Comparison of ENCODE assay signal across 12 cellular contexts in the genomic region with DNA sequence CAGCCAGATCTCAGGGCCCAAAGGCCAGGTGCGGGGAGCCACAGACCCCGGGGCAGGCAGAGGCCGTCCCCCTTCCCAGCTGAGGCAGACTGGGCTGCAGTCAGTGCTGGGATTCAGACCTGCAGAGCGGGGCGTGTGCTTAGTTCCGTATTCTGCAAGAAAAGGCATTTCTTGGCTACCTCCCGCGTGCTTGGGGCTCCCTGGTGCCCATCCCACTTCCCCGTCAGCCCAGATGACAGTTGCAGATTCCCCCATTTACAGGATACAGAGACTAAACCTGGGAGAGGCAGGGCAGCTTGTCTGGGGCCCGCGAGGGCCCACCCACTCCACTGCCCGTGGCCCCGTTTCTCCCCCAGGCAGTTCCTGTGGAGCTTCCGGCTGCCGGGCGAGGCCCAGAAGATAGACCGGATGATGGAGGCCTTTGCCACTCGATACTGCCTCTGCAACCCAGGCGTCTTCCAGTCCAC. TPM values are rescaled to one million over a fixed set of nuclear protein-coding genes. Genes with fewer than 3 reads are reported as not detected.
DNase-seq lines count a peak whose midpoint lies in the region; ATAC-seq, FAIRE-seq and TF ChIP-seq lines count a peak whose summit lies in the region.
"Had no signal": no experiment of that assay in that cellular context is flagged by ENCODE, and none has a peak within 500 bp of the region (broad histone marks: within the 10 kb centered on the region; RNA-seq: fewer than 3 reads in every experiment).

No MANE protein-coding gene starts in this region.

- no peak overlapping the region for H2BK15ac ChIP-seq in mesendoderm (replicated peaks; ENCODE audit: low read depth)

- H3K27ac Mint-ChIP-seq in activated CD8-positive, alpha-beta T cell treated with anti-CD3 and anti-CD28 coated beads for 36 hours, result peak overlapping the region; percentile 93
- H3K27ac Mint-ChIP-seq: H9 had no signal

- H2AFZ ChIP-seq in HepG2 (ENCODE audit: low read length), result no peak overlapping the region
- peak overlapping the region; percentile 38 for H2AFZ ChIP-seq in keratinocyte (ENCODE audit: control insufficient read depth, low read length)

- H4K20me1 ChIP-seq in HepG2 (ENCODE audit: insufficient read depth, low read length) (0 out of 2 replicates have a peak, but pooled peaks cover 2% of the 10 kb centered on the region), keratinocyte (ENCODE audit: control insufficient read depth, extremely low read depth, insufficient read depth, low read length) (no peaks in the 10 kb centered on the region)

- CTCF ChIA-PET in HepG2 (lab: Yijun Ruan, JAX; ENCODE audit: low intra/inter-chr PET ratio, low total read pairs), result no interaction called here
- CTCF ChIA-PET in activated CD8-positive, alpha-beta T cell treated with anti-CD3 and anti-CD28 coated beads for 36 hours (lab: Charles Lee), result interaction anchor here (0.6 to 2.6 kb wide), 7 partner anchors 9 to 62 kb away, joined by 3 to 18 read pairs (median 4); no protein-coding TSS in a partner anchor

- H4K5ac ChIP-seq in mesendoderm (ENCODE audit: low read length), result no peak overlapping the region

- POLR2A ChIA-PET in HepG2 (lab: Yijun Ruan, JAX), result no interaction called here
- POLR2A ChIA-PET in activated CD8-positive, alpha-beta T cell treated with anti-CD3 and anti-CD28 coated beads for 36 hours (lab: Charles Lee), result interaction anchor here (0.9 to 1.7 kb wide), 6 partner anchors 9 to 134 kb away, joined by 3 read pairs; partner anchors contain the start of genes CYTH4 and RAC2

- H3K36me3 ChIP-seq in right lobe of liver, result no peaks in the 10 kb centered on the region
- no peaks in the 10 kb centered on the region for H3K36me3 ChIP-seq in HepG2 (replicated peaks in 1 of 2; ENCODE audit: control insufficient read depth in 1 of 2, insufficient read depth in 2 of 2, low read length in 2 of 2)
- H3K36me3 ChIP-seq in keratinocyte (ENCODE audit: control insufficient read depth in 2 of 2, extremely low read depth in 1 of 2, insufficient read depth in 2 of 2, low read length in 2 of 2), result no peaks in the 10 kb centered on the region
- no peaks in the 10 kb centered on the region for H3K36me3 ChIP-seq in mesendoderm (ENCODE audit: control insufficient read depth, insufficient read depth, low read length)
- H3K36me3 ChIP-seq: thoracic aorta had no signal

- H3K27me3 ChIP-seq in right lobe of liver, result no peaks in the 10 kb centered on the region
- peaks cover 4 to 28% of the 10 kb centered on the region in 2 experiments; a peak in 3 of 5 replicates for H3K27me3 ChIP-seq in HepG2 (ENCODE audit: control insufficient read depth in 1 of 2, insufficient read depth in 2 of 2, low read length in 2 of 2)
- H3K27me3 ChIP-seq in keratinocyte (ENCODE audit: control insufficient read depth, extremely low read depth, insufficient read depth, low read length), result no peaks in the 10 kb centered on the region
- no peaks in the 10 kb centered on the region for H3K27me3 ChIP-seq in mesendoderm (ENCODE audit: insufficient read depth, low read length, poor library complexity)

- FAIRE-seq in HepG2 (lab: Jason Lieb, UNC) (no peak), keratinocyte (lab: Jason Lieb, UNC) (no peak)
- FAIRE-seq: small intestine had no signal

- peak overlapping the region; percentile 63 for H3K4me3 Mint-ChIP-seq in activated CD8-positive, alpha-beta T cell treated with anti-CD3 and anti-CD28 coated beads for 36 hours
- H3K4me3 Mint-ChIP-seq: H9 had no signal

- H3K9me3 Mint-ChIP-seq in activated CD8-positive, alpha-beta T cell treated with anti-CD3 and anti-CD28 coated beads for 36 hours, result no peaks in the 10 kb centered on the region
- H3K9me3 Mint-ChIP-seq: H9 had no signal

- no peak overlapping the region for H4K8ac ChIP-seq in mesendoderm (ENCODE audit: low read depth, low read length)

- H3K4me3 ChIP-seq in right lobe of liver, result no peak overlapping the region
- no peak overlapping the region for H3K4me3 ChIP-seq in HepG2 (replicated peaks in 1 of 3; ENCODE audit: insufficient read depth in 1 of 3, low read depth in 2 of 3, low read length in 3 of 3)
- no peak overlapping the region for H3K4me3 ChIP-seq in keratinocyte (ENCODE audit: control insufficient read depth in 2 of 3, extremely low read depth in 1 of 3, insufficient read depth in 2 of 3, low read depth in 1 of 3, low read length in 3 of 3)
- H3K4me3 ChIP-seq in mesendoderm (ENCODE audit: low read length), result no peak overlapping the region
- H3K4me3 ChIP-seq: thoracic aorta had no signal

- H3K23ac ChIP-seq in mesendoderm (ENCODE audit: low read length), result no peak overlapping the region

- no TSS peak for BruUV-seq in HepG2 (replicated peaks; lab: Mats Ljungman, UMichigan)

- no peak for TF ChIP-seq EP300 in HepG2 (IDR thresholded peaks at IDR 0.05; ENCODE audit: low read depth in 2 of 2, low read length in 2 of 2)
- TF ChIP-seq EP300 in HepG2 (CRISPR knock-in tag; IDR thresholded peaks at IDR 0.05; ENCODE audit: borderline replicate concordance), result no peak

- H3K9me3 ChIP-seq in right lobe of liver, result no peaks in the 10 kb centered on the region
- H3K9me3 ChIP-seq in HepG2 (ENCODE audit: low read length), result no peaks in the 10 kb centered on the region
- no peaks in the 10 kb centered on the region for H3K9me3 ChIP-seq in keratinocyte (ENCODE audit: control insufficient read depth, low read depth, low read length)
- H3K9me3 ChIP-seq: thoracic aorta had no signal

- no peak overlapping the region for H2BK5ac ChIP-seq in mesendoderm (ENCODE audit: low read length)

- dilution Hi-C loops in keratinocyte (cut with MboI; ENCODE audit: extremely low pct_ligation_motif_present, low sequenced_read_pairs), result no loop called here

- no peaks in the 10 kb centered on the region for H3K79me1 ChIP-seq in mesendoderm (ENCODE audit: low read length)

- TF ChIP-seq POLR2A in right lobe of liver (IDR thresholded peaks at IDR 0.05), result no peak
- TF ChIP-seq POLR2A in HepG2 (IDR thresholded peaks at IDR 0.05; ENCODE audit: insufficient read depth in 1 of 2, low read depth in 2 of 2, low read length in 2 of 2), result no peak

- H3K79me2 ChIP-seq in HepG2 (ENCODE audit: insufficient read depth, low read length), result no peaks in the 10 kb centered on the region
- no peaks in the 10 kb centered on the region for H3K79me2 ChIP-seq in keratinocyte (ENCODE audit: control insufficient read depth, insufficient read depth, low read length)
- H3K79me2 ChIP-seq in mesendoderm (ENCODE audit: control insufficient read depth, insufficient read depth, low read length), result no peaks in the 10 kb centered on the region

- H2BK120ac ChIP-seq in mesendoderm (ENCODE audit: low read depth, low read length), result no peak overlapping the region

- H3K4me1 Mint-ChIP-seq in activated CD8-positive, alpha-beta T cell treated with anti-CD3 and anti-CD28 coated beads for 36 hours (ENCODE audit: low read depth), result peaks cover 76% of the 10 kb centered on the region

- peaks cover 39% of the 10 kb centered on the region for H3K36me3 Mint-ChIP-seq in activated CD8-positive, alpha-beta T cell treated with anti-CD3 and anti-CD28 coated beads for 36 hours (ENCODE audit: low read depth)

- DNase-seq in right lobe of liver, result no peak
- no peak for DNase-seq in HepG2 (ENCODE audit: low spot score)
- peak; percentile 67 for DNase-seq in activated CD8-positive, alpha-beta T cell treated with anti-CD3 and anti-CD28 coated beads for 36 hours
- no peak for DNase-seq in keratinocyte (ENCODE audit: low read depth, low spot score)
- DNase-seq in NCI-H1436 treated with DMSO at 0.1 percent for 48 hours (lab: John Stamatoyannopoulos, UW), result no peak
- no peak for DNase-seq in mesendoderm
- no peak for DNase-seq in DMS53 treated with DMSO at 0.1 percent for 48 hours (lab: John Stamatoyannopoulos, UW; ENCODE audit: unreplicated experiment)
- DNase-seq: H9; NK-92 treated with Interleukin-12 subunit alpha and Interleukin-12 subunit beta, amount 100 ng/mL, for 24 hours; small intestine had no signal

- TF ChIP-seq CTCF in right lobe of liver (IDR thresholded peaks at IDR 0.05) (no peak), HepG2 (CRISPR knock-in tag; IDR thresholded peaks at IDR 0.05) (no peak), keratinocyte (optimal IDR thresholded peaks at IDR 0.05 in 1 of 3, IDR thresholded peaks at IDR 0.05 in 1 of 3, conservative IDR thresholded peaks at IDR 0.05 in 1 of 3; ENCODE audit: extremely low read depth in 1 of 3, insufficient read depth in 2 of 3, low read length in 3 of 3) (no peak)
- TF ChIP-seq CTCF in activated CD8-positive, alpha-beta T cell treated with anti-CD3 and anti-CD28 coated beads for 36 hours (IDR thresholded peaks at IDR 0.05), result no peak

- H3K9ac ChIP-seq in HepG2 (ENCODE audit: insufficient read depth, low read depth, low read length) (no peak overlapping the region), keratinocyte (ENCODE audit: control insufficient read depth, extremely low read depth, insufficient read depth, low read length) (no peak overlapping the region), mesendoderm (ENCODE audit: low read length) (no peak overlapping the region)

- no peak overlapping the region for H3K27ac ChIP-seq in right lobe of liver
- H3K27ac ChIP-seq in HepG2 (ENCODE audit: extremely low read length, insufficient read depth, low read length), result no peak overlapping the region
- H3K27ac ChIP-seq in keratinocyte (ENCODE audit: control insufficient read depth, insufficient read depth, low read length), result no peak overlapping the region
- H3K27ac ChIP-seq in mesendoderm (ENCODE audit: low read depth, low read length), result no peak overlapping the region
- H3K27ac ChIP-seq: thoracic aorta had no signal

- 50% methylated on average over 2 of the region's 19 CpGs for WGBS in right lobe of liver (ENCODE audit: insufficient coverage, low coverage, low lambda C conversion rate, missing lambda C conversion rate)
- WGBS in HepG2 (ENCODE audit: low lambda C conversion rate), result 2% methylated on average over 7 of the region's 19 CpGs
- no CpG with 5 or more reads among the region's 19 CpGs for whole genome bisulfite sequencing in mesendoderm (ENCODE audit: extremely low coverage, insufficient coverage, low lambda C conversion rate)

- H3K4me2 ChIP-seq in HepG2 (ENCODE audit: low read depth, low read length) (no peak overlapping the region), keratinocyte (ENCODE audit: control insufficient read depth, extremely low read depth, insufficient read depth, low read depth, low read length) (no peak overlapping the region), mesendoderm (ENCODE audit: low read length) (no peak overlapping the region)

- intact Hi-C loops in right lobe of liver (cut with DNase I) (no loop called here), HepG2 (cut with micrococcal nuclease; ENCODE audit: unreplicated experiment) (no loop called here)
- intact Hi-C loops in activated CD8-positive, alpha-beta T cell treated with anti-CD3 and anti-CD28 coated beads for 36 hours (cut with micrococcal nuclease), result no loop called here

- no peaks in the 10 kb centered on the region for H3K27me3 Mint-ChIP-seq in activated CD8-positive, alpha-beta T cell treated with anti-CD3 and anti-CD28 coated beads for 36 hours

- no peak overlapping the region for H2AK5ac ChIP-seq in mesendoderm (ENCODE audit: low read length)

- H3K4me1 ChIP-seq in right lobe of liver, result no peaks in the 10 kb centered on the region
- H3K4me1 ChIP-seq in HepG2 (ENCODE audit: insufficient read depth, low read length), result 0 out of 2 replicates have a peak, but pooled peaks cover 6% of the 10 kb centered on the region
- peaks cover 23% of the 10 kb centered on the region for H3K4me1 ChIP-seq in keratinocyte (ENCODE audit: control insufficient read depth, extremely low read depth, insufficient read depth, low read length)
- no peaks in the 10 kb centered on the region for H3K4me1 ChIP-seq in mesendoderm (ENCODE audit: control insufficient read depth, low read depth, low read length)

- ATAC-seq in right lobe of liver (peak; percentile 17 to 57 (median 28)), HepG2 (no peak), HG03565 (IDR thresholded peaks at IDR 0.05; ENCODE audit: unreplicated experiment) (no peak)
- ATAC-seq in activated CD8-positive, alpha-beta T cell treated with anti-CD3 and anti-CD28 coated beads for 36 hours, result peak; percentile 38

- in situ Hi-C loops in HepG2 (cut with HindIII; ENCODE audit: extremely low pct_ligation_motif_present, low pct_unique_long_range_greater_than_20kb), result no loop called here

- H3K4ac ChIP-seq in mesendoderm (ENCODE audit: low read depth, low read length), result no peak overlapping the region

- H3K56ac ChIP-seq in mesendoderm (ENCODE audit: low read length), result no peak overlapping the region

- TF ChIP-seq RAD21 in HepG2 (CRISPR knock-in tag; IDR thresholded peaks at IDR 0.05), result no peak

- no peaks in the 10 kb centered on the region for H3K9me1 ChIP-seq in keratinocyte (ENCODE audit: control insufficient read depth, extremely low read depth, insufficient read depth, low read length)

- no peak overlapping the region for H3K18ac ChIP-seq in mesendoderm (ENCODE audit: low read length)

RNA-seq across cellular contexts. Expression of gene CYTH4, which starts 18.3 kb away (rescaled TPM):
- 10 to 100 TPM in 1 of 6 experiments, 1 to 10 TPM in 5; 2.9 to 12.8 (median 4.0) TPM for total RNA-seq in right lobe of liver
- not detected in 2 replicates for total RNA-seq in HepG2 (2016; rRNA removed; fragmentation: Illumina TruSeq; extraction: Trizol)
- not detected in 2 replicates for total RNA-seq in HepG2 (2016; cell fraction: cytosol; rRNA removed; fragmentation: Illumina TruSeq; extraction: Trizol; ENCODE audit: low read depth)
- total RNA-seq in HepG2 (2016; cell fraction: insoluble cytoplasmic fraction; rRNA removed; fragmentation: Illumina TruSeq; extraction: Trizol), result not detected in 2 replicates
- total RNA-seq in HepG2 (2016; cell fraction: membrane; rRNA removed; fragmentation: Illumina TruSeq; extraction: Trizol), result not detected in 2 replicates
- total RNA-seq in HepG2 (2016; cell fraction: nucleus; rRNA removed; fragmentation: Illumina TruSeq; extraction: Trizol), result not detected in 2 replicates
- polyA plus RNA-seq in HepG2 (2011; rRNA removed), result not detected in 2 replicates
- polyA plus RNA-seq in HepG2 (2011; cell fraction: cytosol; rRNA removed), result 0.01 and 0.03 TPM in 2 replicates
- polyA plus RNA-seq in HepG2 (2011; cell fraction: nucleus; rRNA removed), result 0.05 and 0.11 TPM in 2 replicates
- not detected in 2 replicates for polyA plus RNA-seq in HepG2 (2012)
- not detected in 2 replicates for polyA plus RNA-seq in HepG2 (2016; cell fraction: cytosol; fragmentation: Illumina TruSeq; extraction: Trizol; ENCODE audit: low read depth)
- polyA plus RNA-seq in HepG2 (2016; cell fraction: insoluble cytoplasmic fraction; fragmentation: Illumina TruSeq; extraction: Trizol; ENCODE audit: low read depth), result not detected in 2 replicates
- not detected in 2 replicates for polyA plus RNA-seq in HepG2 (2016; cell fraction: membrane; fragmentation: Illumina TruSeq; extraction: Trizol; ENCODE audit: low read depth)
- not detected in 2 replicates for polyA plus RNA-seq in HepG2 (2016; cell fraction: nucleus; fragmentation: Illumina TruSeq; extraction: Trizol; ENCODE audit: insufficient read depth, low read depth)
- not detected in 2 replicates for polyA minus RNA-seq in HepG2 (2011; rRNA and poly(A)+ RNA removed; ENCODE audit: low replicate concordance)
- polyA minus RNA-seq in HepG2 (2011; cell fraction: cytosol; rRNA and poly(A)+ RNA removed), result not detected in 2 replicates
- not detected in 2 replicates for polyA minus RNA-seq in HepG2 (2011; cell fraction: nucleus; rRNA and poly(A)+ RNA removed)
- 10 to 100 TPM; 33.2 to 33.4 TPM for total RNA-seq in activated CD8-positive, alpha-beta T cell treated with anti-CD3 and anti-CD28 coated beads for 36 hours
- polyA plus RNA-seq in keratinocyte, result 0.05 to 0.12 TPM (median 0.06 TPM) in 3 replicates
- not detected for polyA plus RNA-seq in keratinocyte (2011; ENCODE audit: low read depth)
- 0.02 TPM in 1 of 2 replicates, not detected in the other for polyA plus RNA-seq in keratinocyte (2011; cell fraction: cytosol; rRNA removed)
- 0.09 TPM in 1 of 2 replicates, not detected in the other for polyA plus RNA-seq in keratinocyte (2011; cell fraction: nucleus; rRNA removed)
- not detected in 2 replicates for polyA plus RNA-seq in keratinocyte (2012; ENCODE audit: low replicate concordance)
- not detected in 3 replicates for polyA minus RNA-seq in keratinocyte
- polyA minus RNA-seq in keratinocyte (2011; cell fraction: cytosol; rRNA and poly(A)+ RNA removed), result not detected
- not detected in 2 replicates for polyA minus RNA-seq in keratinocyte (2011; cell fraction: nucleus; rRNA and poly(A)+ RNA removed)
- polyA plus RNA-seq in mesendoderm (2013, experiment 1 of 2), result not detected
- not detected for polyA plus RNA-seq in mesendoderm (2013, experiment 2 of 2)
- total RNA-seq: H9 had no signal

RNA-seq across cellular contexts. Expression of gene RAC2, which starts 56.5 kb away (rescaled TPM):
- total RNA-seq in right lobe of liver, result 10 to 100 TPM in 1 of 6 experiments, 1 to 10 TPM in 5; 3.4 to 12.9 (median 6.5) TPM
- not detected in 2 replicates for total RNA-seq in HepG2 (2016; rRNA removed; fragmentation: Illumina TruSeq; extraction: Trizol)
- 0.18 TPM in 1 of 2 replicates, not detected in the other for total RNA-seq in HepG2 (2016; cell fraction: cytosol; rRNA removed; fragmentation: Illumina TruSeq; extraction: Trizol; ENCODE audit: low read depth)
- total RNA-seq in HepG2 (2016; cell fraction: insoluble cytoplasmic fraction; rRNA removed; fragmentation: Illumina TruSeq; extraction: Trizol), result not detected in 2 replicates
- total RNA-seq in HepG2 (2016; cell fraction: membrane; rRNA removed; fragmentation: Illumina TruSeq; extraction: Trizol), result 0.28 TPM in 1 of 2 replicates, not detected in the other
- not detected in 2 replicates for total RNA-seq in HepG2 (2016; cell fraction: nucleus; rRNA removed; fragmentation: Illumina TruSeq; extraction: Trizol)
- polyA plus RNA-seq in HepG2 (2011; rRNA removed), result 0.73 and 0.86 TPM in 2 replicates
- 0.35 and 0.56 TPM in 2 replicates for polyA plus RNA-seq in HepG2 (2011; cell fraction: cytosol; rRNA removed)
- 0.61 and 0.68 TPM in 2 replicates for polyA plus RNA-seq in HepG2 (2011; cell fraction: nucleus; rRNA removed)
- polyA plus RNA-seq in HepG2 (2012), result 0.39 TPM in 1 of 2 replicates, not detected in the other
- polyA plus RNA-seq in HepG2 (2016; cell fraction: cytosol; fragmentation: Illumina TruSeq; extraction: Trizol; ENCODE audit: low read depth), result 0.14 and 0.26 TPM in 2 replicates
- 0.21 TPM in 1 of 2 replicates, not detected in the other for polyA plus RNA-seq in HepG2 (2016; cell fraction: insoluble cytoplasmic fraction; fragmentation: Illumina TruSeq; extraction: Trizol; ENCODE audit: low read depth)
- polyA plus RNA-seq in HepG2 (2016; cell fraction: membrane; fragmentation: Illumina TruSeq; extraction: Trizol; ENCODE audit: low read depth), result 0.16 and 0.20 TPM in 2 replicates
- 0.45 TPM in 1 of 2 replicates, not detected in the other for polyA plus RNA-seq in HepG2 (2016; cell fraction: nucleus; fragmentation: Illumina TruSeq; extraction: Trizol; ENCODE audit: insufficient read depth, low read depth)
- 0.64 and 2.0 TPM in 2 replicates for polyA minus RNA-seq in HepG2 (2011; rRNA and poly(A)+ RNA removed; ENCODE audit: low replicate concordance)
- not detected in 2 replicates for polyA minus RNA-seq in HepG2 (2011; cell fraction: cytosol; rRNA and poly(A)+ RNA removed)
- 0.37 TPM in 1 of 2 replicates, not detected in the other for polyA minus RNA-seq in HepG2 (2011; cell fraction: nucleus; rRNA and poly(A)+ RNA removed)
- total RNA-seq in activated CD8-positive, alpha-beta T cell treated with anti-CD3 and anti-CD28 coated beads for 36 hours, result 100 to 1,000 TPM; 699 to 717 TPM
- 71.9 to 128 TPM (median 78.6 TPM) in 3 replicates for polyA plus RNA-seq in keratinocyte
- 13.8 TPM for polyA plus RNA-seq in keratinocyte (2011; ENCODE audit: low read depth)
- polyA plus RNA-seq in keratinocyte (2011; cell fraction: cytosol; rRNA removed), result 107 and 165 TPM in 2 replicates
- polyA plus RNA-seq in keratinocyte (2011; cell fraction: nucleus; rRNA removed), result 80.3 and 118 TPM in 2 replicates
- 55.6 and 168 TPM in 2 replicates for polyA plus RNA-seq in keratinocyte (2012; ENCODE audit: low replicate concordance)
- polyA minus RNA-seq in keratinocyte, result 69.1 to 336 TPM (median 108 TPM) in 3 replicates
- polyA minus RNA-seq in keratinocyte (2011; cell fraction: cytosol; rRNA and poly(A)+ RNA removed), result 111 TPM
- polyA minus RNA-seq in keratinocyte (2011; cell fraction: nucleus; rRNA and poly(A)+ RNA removed), result 35.8 and 45.0 TPM in 2 replicates
- polyA plus RNA-seq in mesendoderm (2013, experiment 1 of 2), result 4.6 TPM
- polyA plus RNA-seq in mesendoderm (2013, experiment 2 of 2), result 4.7 TPM

Comparison
In these comparisons a context has a peak if more than half of its experiments do, and no peak if none do; other contexts are left out.
1. ATAC-seq: peak in right lobe of liver (4 of 4) and activated CD8-positive, alpha-beta T cell treated with anti-CD3 and anti-CD28 coated beads for 36 hours (single experiment); none in HepG2 (single experiment) and HG03565 (single experiment).
2. RNA of gene RAC2, which starts 56.5 kb away (total RNA-seq): 699 to 717 TPM in activated CD8-positive, alpha-beta T cell treated with anti-CD3 and anti-CD28 coated beads for 36 hours; 3.4 to 12.9 TPM in right lobe of liver and 0.18 to 0.28 TPM in HepG2; every median in the first group is over 10 times any median in the second.